ENCODE assay signal across 8 cellular contexts in genomic region chr14:99270491-99271287, GRCh38. TPM values are rescaled to one million over a fixed set of nuclear protein-coding genes. Genes with fewer than 3 reads are reported as not detected.
A peak's percentile ranks its signal among the peaks of the same experiment; 100 is the strongest.
DNase-seq lines count a peak whose midpoint lies in the region; ATAC-seq lines count a peak whose summit lies in the region.

No MANE protein-coding gene starts in this region.

- H3K4me1 ChIP-seq in thymus (ENCODE audit: control insufficient read depth, insufficient read depth, low read length): peaks cover 17% of the 10 kb centered on the region

- H3K9me3 ChIP-seq in thymus (ENCODE audit: control insufficient read depth): no peaks in the 10 kb centered on the region

- H3K4me3 Mint-ChIP-seq in activated T-cell treated with anti-CD3 and anti-CD28 coated beads, Interleukin-2, amount 50 U/mL, for 4 hours: peak overlapping the region; percentile 99

- under 1% methylated on average over 83 of the region's 84 CpGs for WGBS in thymus

- peaks cover 42% of the 10 kb centered on the region for H3K4me1 Mint-ChIP-seq in activated T-cell treated with anti-CD3 and anti-CD28 coated beads, Interleukin-2, amount 50 U/mL, for 4 hours (ENCODE audit: low read depth)

- H3K27ac ChIP-seq in thymus (ENCODE audit: low read depth): peak overlapping the region; percentile 98

- peaks cover 3% of the 10 kb centered on the region for H3K36me3 ChIP-seq in thymus (ENCODE audit: control insufficient read depth, insufficient read depth)

- H3K27me3 Mint-ChIP-seq in activated T-cell treated with anti-CD3 and anti-CD28 coated beads, Interleukin-2, amount 50 U/mL, for 4 hours (ENCODE audit: low read depth): no peaks in the 10 kb centered on the region

- peak; percentile 64 for DNase-seq in stimulated activated CD4-positive, alpha-beta T cell treated with anti-CD3 and anti-CD28 coated beads, Interleukin-15, amount 100 ng/mL, for 24 hours
- no peak for DNase-seq in stimulated activated CD4-positive, alpha-beta T cell treated with anti-CD3 and anti-CD28 coated beads, Interleukin-4, amount 100 ng/mL, for 4 hours
- DNase-seq in activated T-cell treated with anti-CD3 and anti-CD28 coated beads, Interleukin-2, amount 50 U/mL, for 4 hours: no peak
- DNase-seq in iPS-NIHi11 (ENCODE audit: low spot score): peak; percentile 36
- DNase-seq in OCI-M2 (lab: John Stamatoyannopoulos, UW; ENCODE audit: unreplicated experiment): no peak
- DNase-seq in kidney glomerular epithelial cell (lab: John Stamatoyannopoulos, UW): no peak

- no peaks in the 10 kb centered on the region for H3K36me3 Mint-ChIP-seq in activated T-cell treated with anti-CD3 and anti-CD28 coated beads, Interleukin-2, amount 50 U/mL, for 4 hours (ENCODE audit: insufficient read depth)

- no peak for ATAC-seq in activated T-cell treated with anti-CD3 and anti-CD28 coated beads, Interleukin-2, amount 50 U/mL, for 4 hours
- no peak for ATAC-seq in GM19467 (IDR thresholded peaks at IDR 0.05; ENCODE audit: unreplicated experiment)

- no peaks in the 10 kb centered on the region for H3K9me3 Mint-ChIP-seq in activated T-cell treated with anti-CD3 and anti-CD28 coated beads, Interleukin-2, amount 50 U/mL, for 4 hours

- peak overlapping the region; percentile 99 for H3K4me3 ChIP-seq in thymus (ENCODE audit: low read length)

- H3K27me3 ChIP-seq in thymus (ENCODE audit: control insufficient read depth, insufficient read depth): peaks cover 16% of the 10 kb centered on the region

RNA-seq across cellular contexts. Expression of gene BCL11B, which starts 1.3 kb away (rescaled TPM):
- 10 to 100 TPM; 54.6 to 64.6 (median 62.4) TPM for total RNA-seq in activated T-cell treated with anti-CD3 and anti-CD28 coated beads, Interleukin-2, amount 50 U/mL, for 4 hours
- 15.1 TPM for polyA plus RNA-seq in thymus

Comparison
In these comparisons a context has a peak if more than half of its experiments do, and no peak if none do; other contexts are left out.
1. DNase-seq: peak in stimulated activated CD4-positive, alpha-beta T cell treated with anti-CD3 and anti-CD28 coated beads, Interleukin-15, amount 100 ng/mL, for 24 hours (single experiment) and iPS-NIHi11 (single experiment); none in stimulated activated CD4-positive, alpha-beta T cell treated with anti-CD3 and anti-CD28 coated beads, Interleukin-4, amount 100 ng/mL, for 4 hours (0 of 2), activated T-cell treated with anti-CD3 and anti-CD28 coated beads, Interleukin-2, amount 50 U/mL, for 4 hours (single experiment), OCI-M2 (single experiment) and kidney glomerular epithelial cell (single experiment).